12 cellular contexts compared by ENCODE assay signal in genomic region chr19:18460313-18460712, GRCh38. TPM values are rescaled to one million over a fixed set of nuclear protein-coding genes. Genes with fewer than 3 reads are reported as not detected.
DNase-seq lines count a peak whose midpoint lies in the region; ATAC-seq and TF ChIP-seq lines count a peak whose summit lies in the region.
"Had no signal": no experiment of that assay in that cellular context is flagged by ENCODE, and none has a peak within 500 bp of the region (broad histone marks: within the 10 kb centered on the region; RNA-seq: fewer than 3 reads in every experiment).

No MANE protein-coding gene starts in this region.

- peaks cover 79% of the 10 kb centered on the region for H3K36me3 ChIP-seq in MG63
- peaks cover 3 to 52% (median 8%) of the 10 kb centered on the region in 4 donors for H3K36me3 ChIP-seq in right lobe of liver
- H3K36me3 ChIP-seq in thoracic aorta = peaks cover 13% of the 10 kb centered on the region

- H3K4me1 ChIP-seq in right lobe of liver (peaks cover 0 to 18% (median 8%) of the 10 kb centered on the region in 4 donors), thoracic aorta (ENCODE audit: control insufficient read depth in 1 of 2, low read depth in 2 of 2) (peaks cover 30 to 56% of the 10 kb centered on the region in 2 donors)

- H3K4me3 ChIP-seq in MG63 (no peak overlapping the region), right lobe of liver (no peak overlapping the region), thoracic aorta (peak overlapping the region; percentile 8)

- peak overlapping the region; percentile 85 for H3K27ac ChIP-seq in cingulate gyrus (ENCODE audit: low read depth, low read length)
- H3K27ac ChIP-seq in right lobe of liver = peak overlapping the region; percentile 13 to 65 (median 18)
- H3K27ac ChIP-seq in thoracic aorta = peak overlapping the region; percentile 89 to 95

- DNase-seq in MG63 (peak; percentile 85), right lobe of liver (peak in 1 of 3 donors; percentile 66), thoracic aorta (ENCODE audit: low spot score) (peak; percentile 62), mucosa of gallbladder (ENCODE audit: low spot score) (no peak), RPMI8226 (no peak), superior temporal gyrus (ENCODE audit: extremely low spot score) (no peak)
- DNase-seq: activated CD4-positive, alpha-beta T cell treated with anti-CD3 and anti-CD28 coated beads for 36 hours; effector CD4-positive, alpha-beta T cell; NCI-H524 treated with DMSO at 0.1 percent for 48 hours had no signal

- whole genome bisulfite sequencing in right lobe of liver (ENCODE audit: insufficient coverage, low coverage, low lambda C conversion rate, missing lambda C conversion rate) = 64% methylated on average over 5 of the region's 10 CpGs

- TF ChIP-seq CTCF in right lobe of liver (IDR thresholded peaks at IDR 0.05) (no peak), thoracic aorta (IDR thresholded peaks at IDR 0.05) (no peak)

- intact Hi-C loops in right lobe of liver (cut with DNase I) = no loop called here

- TF ChIP-seq POLR2A in right lobe of liver (IDR thresholded peaks at IDR 0.05) = no peak

- ATAC-seq in right lobe of liver (no peak), thoracic aorta (ENCODE audit: insufficient number of reproducible peaks, low FRiP score, low read depth) (no peak), HG03520 (IDR thresholded peaks at IDR 0.05; ENCODE audit: unreplicated experiment) (no peak)
- ATAC-seq: activated CD4-positive, alpha-beta T cell treated with anti-CD3 and anti-CD28 coated beads for 36 hours; natural killer cell treated with Interleukin-12 subunit alpha and Interleukin-12 subunit beta and Interleukin-15 and Interleukin-18, amount 100 ng/mL, for 72 hours had no signal

- H3K9me3 ChIP-seq in MG63 (0 out of 2 replicates have a peak, but pooled peaks cover 3% of the 10 kb centered on the region), right lobe of liver (no peaks in the 10 kb centered on the region), thoracic aorta (no peaks in the 10 kb centered on the region)

- no peaks in the 10 kb centered on the region for H3K27me3 ChIP-seq in MG63
- no peaks in the 10 kb centered on the region for H3K27me3 ChIP-seq in right lobe of liver
- no peaks in the 10 kb centered on the region for H3K27me3 ChIP-seq in thoracic aorta (replicated peaks; ENCODE audit: insufficient read depth)

RNA-seq across cellular contexts. Expression of gene ISYNA1, which starts 22.4 kb away (rescaled TPM):
- 0.40 and 4.4 TPM in 2 replicates for total RNA-seq in MG63 (2014; rRNA removed; shearing (Covaris generic); ENCODE audit: low replicate concordance)
- 1 to 10 TPM; 6.5 to 8.3 (median 7.8) TPM for total RNA-seq in right lobe of liver
- 100 to 1,000 TPM in 1 of 2 donors, 10 to 100 TPM in 1; 60.9 to 143 TPM for total RNA-seq in thoracic aorta
- 37.1 TPM for total RNA-seq in mucosa of gallbladder

RNA-seq across cellular contexts. Expression of gene SSBP4, which starts 41.1 kb away (rescaled TPM):
- 187 and 203 TPM in 2 replicates for total RNA-seq in MG63 (2014; rRNA removed; shearing (Covaris generic); ENCODE audit: low replicate concordance)
- total RNA-seq in right lobe of liver (10 to 100 TPM; 12.8 to 23.9 (median 15.9) TPM), thoracic aorta (10 to 100 TPM; 87.7 to 94.9 TPM), mucosa of gallbladder (68.1 TPM)

Comparison
In these comparisons a context has a peak if more than half of its experiments do, and no peak if none do; other contexts are left out.
1. DNase-seq: peak in MG63 (single experiment) and thoracic aorta (single experiment); none in mucosa of gallbladder (single experiment), RPMI8226 (single experiment) and superior temporal gyrus (single experiment).
2. H3K27ac ChIP-seq: peak in every context shown above with its lines; median percentile 92 in thoracic aorta; 85 in cingulate gyrus; 18 in right lobe of liver.